Comparison of ENCODE assay signal across 8 cellular contexts in the genomic region with DNA sequence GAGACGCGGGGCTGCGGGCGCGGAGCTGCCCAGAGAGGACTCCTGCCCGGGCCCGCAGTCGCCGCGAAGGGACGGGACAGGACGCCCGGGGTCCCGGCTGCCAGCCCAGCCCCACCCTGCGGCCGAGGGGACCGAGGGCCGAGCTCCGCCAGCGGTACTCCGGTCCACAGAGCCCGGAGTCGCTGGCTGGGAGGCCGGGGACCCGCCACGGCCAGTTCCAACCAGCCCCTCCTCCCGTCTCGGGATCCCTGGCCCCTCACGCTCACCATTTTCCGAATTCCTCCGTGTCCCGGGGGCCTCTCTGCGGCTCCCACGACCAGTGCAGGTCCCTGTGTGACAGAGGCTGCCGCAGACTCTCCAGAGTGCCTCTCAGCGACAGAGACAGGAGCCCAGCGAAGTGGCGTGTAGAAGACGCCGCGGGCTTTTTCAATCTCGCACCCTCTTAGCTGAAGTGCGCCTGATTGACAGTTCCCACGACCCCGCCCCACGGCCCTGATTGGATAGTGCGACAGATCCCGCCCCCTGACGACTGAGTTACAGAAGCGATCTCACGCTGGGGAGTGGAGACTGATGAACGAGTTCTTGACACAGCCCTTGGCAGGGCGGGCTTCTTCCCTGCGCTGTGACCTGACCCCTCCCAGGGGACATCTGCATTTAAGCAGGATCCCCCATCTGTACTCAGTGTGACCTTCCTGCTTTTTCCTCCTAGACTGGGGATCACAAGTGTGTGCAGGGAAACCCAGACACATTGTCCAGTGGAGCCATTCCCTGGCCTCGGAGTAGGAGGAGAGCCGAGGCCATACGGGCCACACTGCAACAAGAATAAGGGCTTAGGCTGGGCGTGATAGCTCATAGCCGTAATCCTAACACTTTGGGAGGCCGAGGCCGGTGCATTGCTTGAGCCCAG. TPM values are rescaled to one million over a fixed set of nuclear protein-coding genes. Genes with fewer than 3 reads are reported as not detected.
DNase-seq lines count a peak whose midpoint lies in the region; ATAC-seq and TF ChIP-seq lines count a peak whose summit lies in the region.

No MANE protein-coding gene starts in this region.

- H3K27ac Mint-ChIP-seq in activated T-helper 1 cell treated with anti-CD3 and anti-CD28 coated beads, Interleukin-12 subunit alpha, Interleukin-12 subunit beta, Interleukin-2, Interleukin-4 antibody, amounts not matched to agents 30 ng/mL and 10 ng/mL and 1 ng/mL, durations not matched to agents 14 hours and 24 hours and 36 hours = no peak overlapping the region
- H3K27ac Mint-ChIP-seq in naive thymus-derived CD4-positive, alpha-beta T cell = peak overlapping the region in 2 of 9 donors; percentile 60 to 67

- H3K4me3 ChIP-seq in Peyer's patch (peak overlapping the region; percentile 42 to 82 (median 60)), fibroblast of lung (replicated peaks in 1 of 4; ENCODE audit: control extremely low read depth in 1 of 4, insufficient read depth in 1 of 4, low read depth in 3 of 4, low read length in 4 of 4) (peak overlapping the region; percentile 70 to 88 (median 80))
- peak overlapping the region; percentile 61 for H3K4me3 ChIP-seq in naive thymus-derived CD4-positive, alpha-beta T cell (ENCODE audit: low read length)

- peaks cover 4% of the 10 kb centered on the region for H3K4me1 Mint-ChIP-seq in activated T-helper 1 cell treated with anti-CD3 and anti-CD28 coated beads, Interleukin-12 subunit alpha, Interleukin-12 subunit beta, Interleukin-2, Interleukin-4 antibody, amounts not matched to agents 30 ng/mL and 10 ng/mL and 1 ng/mL, durations not matched to agents 14 hours and 24 hours and 36 hours (ENCODE audit: low read depth)
- H3K4me1 Mint-ChIP-seq in naive thymus-derived CD4-positive, alpha-beta T cell = peaks cover 3 to 22% (median 14%) of the 10 kb centered on the region in 7 donors

- CTCF ChIA-PET in naive thymus-derived CD4-positive, alpha-beta T cell (lab: Charles Lee) = no interaction called here

- H3K9me3 ChIP-seq in Peyer's patch (peaks cover 0 to 4% (median 0%) of the 10 kb centered on the region in 4 donors), fibroblast of lung (ENCODE audit: control insufficient read depth, insufficient read depth, low read depth, low read length) (no peaks in the 10 kb centered on the region)
- no peaks in the 10 kb centered on the region for H3K9me3 ChIP-seq in naive thymus-derived CD4-positive, alpha-beta T cell (ENCODE audit: control insufficient read depth in 2 of 3, low read length in 3 of 3)

- H2AFZ ChIP-seq in fibroblast of lung (ENCODE audit: low read length) = peak overlapping the region; percentile 87

- peak; percentile 98 for DNase-seq in Ammon's horn (ENCODE audit: low spot score)
- DNase-seq in HuH-7 (ENCODE audit: low spot score) = peak; percentile 84
- DNase-seq in Peyer's patch = peak; percentile 81 to 97 (median 96)
- DNase-seq in activated T-helper 1 cell treated with anti-CD3 and anti-CD28 coated beads, Interleukin-12 subunit alpha, Interleukin-12 subunit beta, Interleukin-2, Interleukin-4 antibody, amounts not matched to agents 30 ng/mL and 10 ng/mL and 1 ng/mL, durations not matched to agents 14 hours and 24 hours and 36 hours (ENCODE audit: low spot score) = peak; percentile 49
- peak; percentile 87 to 89 for DNase-seq in fibroblast of lung (ENCODE audit: low read depth in 2 of 2)
- peak; percentile 56 to 84 (median 72) for DNase-seq in naive thymus-derived CD4-positive, alpha-beta T cell
- peak; percentile 62 to 90 for DNase-seq in stimulated activated CD8-positive, alpha-beta memory T cell treated with anti-CD3 and anti-CD28 coated beads, Interleukin-7, amount 100 ng/mL, for 48 hours (ENCODE audit: extremely low read depth in 1 of 2, low read depth in 1 of 2)

- no peak for TF ChIP-seq CTCF in Peyer's patch (IDR thresholded peaks at IDR 0.05)
- no peak for TF ChIP-seq CTCF in fibroblast of lung (conservative IDR thresholded peaks at IDR 0.05 in 1 of 2, IDR thresholded peaks at IDR 0.05 in 1 of 2; ENCODE audit: low read depth in 1 of 2, low read length in 2 of 2)

- no peaks in the 10 kb centered on the region for H4K20me1 ChIP-seq in fibroblast of lung (ENCODE audit: control insufficient read depth, extremely low read depth, insufficient read depth, low read length)

- peaks cover 4% of the 10 kb centered on the region for H3K36me3 Mint-ChIP-seq in activated T-helper 1 cell treated with anti-CD3 and anti-CD28 coated beads, Interleukin-12 subunit alpha, Interleukin-12 subunit beta, Interleukin-2, Interleukin-4 antibody, amounts not matched to agents 30 ng/mL and 10 ng/mL and 1 ng/mL, durations not matched to agents 14 hours and 24 hours and 36 hours (ENCODE audit: low read depth)
- peaks cover 0 to 4% (median 4%) of the 10 kb centered on the region in 5 donors for H3K36me3 Mint-ChIP-seq in naive thymus-derived CD4-positive, alpha-beta T cell

- no peaks in the 10 kb centered on the region for H3K79me2 ChIP-seq in fibroblast of lung (ENCODE audit: control insufficient read depth, insufficient read depth, low read length)

- H3K27ac ChIP-seq in Peyer's patch (peak overlapping the region; percentile 26 to 66 (median 52)), fibroblast of lung (ENCODE audit: insufficient read depth, low read length) (peak overlapping the region; percentile 23)
- H3K27ac ChIP-seq in naive thymus-derived CD4-positive, alpha-beta T cell (ENCODE audit: low read depth, low read length) = no peak overlapping the region

- H3K9me3 Mint-ChIP-seq in activated T-helper 1 cell treated with anti-CD3 and anti-CD28 coated beads, Interleukin-12 subunit alpha, Interleukin-12 subunit beta, Interleukin-2, Interleukin-4 antibody, amounts not matched to agents 30 ng/mL and 10 ng/mL and 1 ng/mL, durations not matched to agents 14 hours and 24 hours and 36 hours = peaks cover 10% of the 10 kb centered on the region
- peaks cover 0 to 6% (median 0%) of the 10 kb centered on the region in 11 donors for H3K9me3 Mint-ChIP-seq in naive thymus-derived CD4-positive, alpha-beta T cell

- intact Hi-C loops in activated T-helper 1 cell treated with anti-CD3 and anti-CD28 coated beads, Interleukin-12 subunit alpha, Interleukin-12 subunit beta, Interleukin-2, Interleukin-4 antibody, amounts not matched to agents 30 ng/mL and 10 ng/mL and 1 ng/mL, durations not matched to agents 14 hours and 24 hours and 36 hours (cut with micrococcal nuclease) = no loop called here
- intact Hi-C loops in naive thymus-derived CD4-positive, alpha-beta T cell (cut with micrococcal nuclease) = no loop called here

- H3K4me1 ChIP-seq in Peyer's patch = peaks cover 0 to 7% (median 2%) of the 10 kb centered on the region in 4 donors
- H3K4me1 ChIP-seq in fibroblast of lung (ENCODE audit: control insufficient read depth, extremely low read depth, insufficient read depth, low read length) = no peaks in the 10 kb centered on the region
- peaks cover 0 to 4% of the 10 kb centered on the region in 2 donors for H3K4me1 ChIP-seq in naive thymus-derived CD4-positive, alpha-beta T cell (ENCODE audit: control insufficient read depth in 2 of 2, insufficient read depth in 2 of 2, low read length in 2 of 2)

- H3K27me3 ChIP-seq in Peyer's patch (no peaks in the 10 kb centered on the region), fibroblast of lung (ENCODE audit: control insufficient read depth, insufficient read depth, low read length) (no peaks in the 10 kb centered on the region)
- peaks cover 0 to 11% of the 10 kb centered on the region in 2 donors for H3K27me3 ChIP-seq in naive thymus-derived CD4-positive, alpha-beta T cell (ENCODE audit: control insufficient read depth in 2 of 2, insufficient read depth in 2 of 2, low read length in 2 of 2)

- H3K9ac ChIP-seq in fibroblast of lung (ENCODE audit: insufficient read depth, low read length) = peak overlapping the region; percentile 63

- POLR2A ChIA-PET in naive thymus-derived CD4-positive, alpha-beta T cell (lab: Charles Lee) = interaction anchor here (0.7 kb wide), 1 partner anchor 12 kb away, joined by 3 read pairs; no protein-coding TSS in a partner anchor

- peak; percentile 86 for ATAC-seq in GM19397 (IDR thresholded peaks at IDR 0.05; ENCODE audit: unreplicated experiment)
- peak; percentile 99 for ATAC-seq in naive thymus-derived CD4-positive, alpha-beta T cell

- no peaks in the 10 kb centered on the region for H3K36me3 ChIP-seq in Peyer's patch
- no peaks in the 10 kb centered on the region for H3K36me3 ChIP-seq in fibroblast of lung (ENCODE audit: control insufficient read depth, insufficient read depth, low read length)
- no peaks in the 10 kb centered on the region for H3K36me3 ChIP-seq in naive thymus-derived CD4-positive, alpha-beta T cell (ENCODE audit: control insufficient read depth in 2 of 3, insufficient read depth in 3 of 3, low read length in 3 of 3)

- TF ChIP-seq POLR2A in Peyer's patch (IDR thresholded peaks at IDR 0.05) = peak in 1 of 2 donors; percentile 67

- peak overlapping the region; percentile 77 for H3K4me2 ChIP-seq in fibroblast of lung (ENCODE audit: extremely low read depth, insufficient read depth, low read length)

- peaks cover 15% of the 10 kb centered on the region for H3K27me3 Mint-ChIP-seq in activated T-helper 1 cell treated with anti-CD3 and anti-CD28 coated beads, Interleukin-12 subunit alpha, Interleukin-12 subunit beta, Interleukin-2, Interleukin-4 antibody, amounts not matched to agents 30 ng/mL and 10 ng/mL and 1 ng/mL, durations not matched to agents 14 hours and 24 hours and 36 hours (ENCODE audit: insufficient read depth)
- H3K27me3 Mint-ChIP-seq in naive thymus-derived CD4-positive, alpha-beta T cell = peaks cover 20 to 49% (median 41%) of the 10 kb centered on the region in 5 donors

- H3K4me3 Mint-ChIP-seq in activated T-helper 1 cell treated with anti-CD3 and anti-CD28 coated beads, Interleukin-12 subunit alpha, Interleukin-12 subunit beta, Interleukin-2, Interleukin-4 antibody, amounts not matched to agents 30 ng/mL and 10 ng/mL and 1 ng/mL, durations not matched to agents 14 hours and 24 hours and 36 hours = peak overlapping the region; percentile 86
- peak overlapping the region; percentile 84 to 98 (median 92) for H3K4me3 Mint-ChIP-seq in naive thymus-derived CD4-positive, alpha-beta T cell

RNA-seq across cellular contexts. Expression of gene ZNF823, which starts 44.0 kb away (rescaled TPM):
- total RNA-seq in Peyer's patch (10 to 100 TPM in 3 of 4 donors, 1 to 10 TPM in 1; 5.0 to 14.4 (median 13.1) TPM), fibroblast of lung (4.9 and 5.3 TPM in 2 replicates)
- total RNA-seq in activated T-helper 1 cell treated with anti-CD3 and anti-CD28 coated beads, Interleukin-12 subunit alpha, Interleukin-12 subunit beta, Interleukin-2, Interleukin-4 antibody, amounts not matched to agents 30 ng/mL and 10 ng/mL and 1 ng/mL, durations not matched to agents 14 hours and 24 hours and 36 hours = 2.5 and 2.8 TPM in 2 replicates
- polyA plus RNA-seq in fibroblast of lung = 3.3 and 3.4 TPM in 2 replicates
- polyA plus RNA-seq in fibroblast of lung (2012) = 1.9 and 2.0 TPM in 2 replicates
- 2.2 and 2.3 TPM in 2 replicates for polyA minus RNA-seq in fibroblast of lung (ENCODE audit: low replicate concordance)
- total RNA-seq in naive thymus-derived CD4-positive, alpha-beta T cell = 1 to 10 TPM; 1.8 to 6.8 (median 2.8) TPM
- 1 to 10 TPM; 3.7 to 3.8 TPM for polyA plus RNA-seq in naive thymus-derived CD4-positive, alpha-beta T cell
